1 cellular context compared by ENCODE assay signal in genomic region chr6:22327881-22328280, GRCh38.
TF ChIP-seq lines count a peak whose summit lies in the region.

No MANE protein-coding gene starts in this region.

TF ChIP-seq in K562, 482 proteins besides CTCF, POLR2A, EP300 and RAD21 (continued from another document):
- TF ChIP-seq NKRF (IDR thresholded peaks at IDR 0.05; ENCODE audit: borderline replicate concordance) (no peak), ARID3B (CRISPR knock-in tag; IDR thresholded peaks at IDR 0.05; ENCODE audit: borderline replicate concordance) (no peak), TGIF2 (CRISPR knock-in tag; IDR thresholded peaks at IDR 0.05) (no peak), POLR2AphosphoS5 (IDR thresholded peaks at IDR 0.05; ENCODE audit: control insufficient read depth, insufficient read depth, low read depth, low read length) (no peak), NCOA4 (IDR thresholded peaks at IDR 0.05; ENCODE audit: partially characterized antibody) (no peak)
